23 cellular contexts compared by ENCODE assay signal in the genomic region with DNA sequence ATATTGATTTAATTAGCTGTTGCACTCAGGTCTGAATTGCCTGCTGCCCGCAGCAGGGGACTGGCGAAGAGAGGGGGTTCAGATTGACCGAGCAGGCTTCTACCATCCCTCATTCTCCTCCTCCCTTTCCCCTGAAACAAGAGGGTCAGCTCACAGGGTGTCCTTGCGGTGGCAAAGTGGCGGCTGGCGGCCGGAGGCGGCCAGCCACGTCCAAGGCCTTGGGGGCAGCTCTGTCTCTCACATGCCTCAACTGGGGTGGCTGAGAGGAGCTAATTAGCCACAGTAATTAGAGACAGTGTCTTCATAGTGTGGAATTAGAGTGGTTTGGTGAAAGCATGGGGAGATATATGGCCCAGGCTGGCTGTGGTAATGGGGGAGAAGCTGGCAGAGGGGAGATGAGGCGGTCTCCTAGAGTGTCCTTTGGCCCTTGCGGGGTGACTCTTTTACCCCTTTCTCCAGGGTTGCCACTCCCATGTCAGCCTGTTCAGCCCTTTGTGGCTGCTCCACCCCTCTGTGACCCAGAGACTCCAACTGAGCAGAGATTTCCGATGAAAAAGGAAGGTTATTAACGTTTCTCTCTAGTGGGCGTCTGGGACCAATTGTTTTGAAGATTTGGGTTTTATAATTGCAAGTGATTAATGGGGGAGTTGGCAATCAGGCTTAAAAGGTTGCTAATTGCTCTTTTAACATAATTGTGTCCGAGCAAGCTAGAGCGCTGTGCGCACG.
A peak's percentile ranks its signal among the peaks of the same experiment; 100 is the strongest.
DNase-seq lines count a peak whose midpoint lies in the region; ATAC-seq and TF ChIP-seq lines count a peak whose summit lies in the region.
"Had no signal": no experiment of that assay in that cellular context is flagged by ENCODE, and none has a peak within 500 bp of the region (broad histone marks: within the 10 kb centered on the region; RNA-seq: fewer than 3 reads in every experiment).

No MANE protein-coding gene starts in this region.

- TF ChIP-seq POLR2A in transverse colon (IDR thresholded peaks at IDR 0.05), result no peak

- intact Hi-C loops in posterior vena cava (cut with DNase I), result no loop called here
- intact Hi-C loops in transverse colon (cut with DNase I; ENCODE audit: low total_unique reads), result no loop called here

- DNase-seq in GM23338 (ENCODE audit: low spot score), result peak; percentile 55
- peak; percentile 68 for DNase-seq in NCI-H146 treated with DMSO at 0.1 percent for 48 hours (lab: John Stamatoyannopoulos, UW; ENCODE audit: unreplicated experiment)
- DNase-seq in posterior vena cava (ENCODE audit: low spot score), result no peak
- no peak for DNase-seq in GM23248
- DNase-seq in transverse colon, result no peak
- DNase-seq: activated T-cell treated with anti-CD3 and anti-CD28 coated beads for 4 hours, caudate nucleus, foreskin fibroblast, GF-D8, left ventricle myocardium inferior, NCI-H345, PC-3, psoas muscle, stomach, tibial artery had no signal

- H4K20me1 ChIP-seq in GM23338 (replicated peaks; ENCODE audit: insufficient read depth) (no peaks in the 10 kb centered on the region), neural cell (ENCODE audit: insufficient read depth) (no peaks in the 10 kb centered on the region), GM23248 (ENCODE audit: insufficient read depth) (no peaks in the 10 kb centered on the region)
- H4K20me1 ChIP-seq: BLaER1 treated with 17β-estradiol and CSF1 and Interleukin-3, amounts not matched to agents 10 nM and 100 nM had no signal

- H3K4me1 ChIP-seq in GM23338 (ENCODE audit: insufficient read depth) (peaks cover 60% of the 10 kb centered on the region), GM23248 (ENCODE audit: insufficient read depth) (no peaks in the 10 kb centered on the region), transverse colon (no peaks in the 10 kb centered on the region)
- H3K4me1 ChIP-seq: BLaER1 treated with 17β-estradiol and CSF1 and Interleukin-3, amounts not matched to agents 10 nM and 100 nM; left ventricle myocardium inferior; psoas muscle; stomach; tibial artery had no signal

- H3K9ac ChIP-seq in neural cell (ENCODE audit: low read length) (peak overlapping the region; percentile 22), GM23248 (no peak overlapping the region)
- H3K9ac ChIP-seq: BLaER1 treated with 17β-estradiol and CSF1 and Interleukin-3, amounts not matched to agents 10 nM and 100 nM had no signal

- peak overlapping the region; percentile 80 for H3K4me2 ChIP-seq in GM23338
- H3K4me2 ChIP-seq in neural cell (ENCODE audit: low read length), result no peak overlapping the region
- H3K4me2 ChIP-seq in GM23248 (ENCODE audit: unreplicated experiment), result no peak overlapping the region
- H3K4me2 ChIP-seq: BLaER1 treated with 17β-estradiol and CSF1 and Interleukin-3, amounts not matched to agents 10 nM and 100 nM had no signal

- ATAC-seq in GM23338 (peak; percentile 82), GM21381 (IDR thresholded peaks at IDR 0.05; ENCODE audit: unreplicated experiment) (no peak)
- ATAC-seq: esophagus mucosa, HCT116, PC-3, psoas muscle had no signal

- H3K27me3 Mint-ChIP-seq in GM23338 (ENCODE audit: insufficient read depth, low read depth, poor library complexity) (peaks cover 24% of the 10 kb centered on the region), brain (peaks cover 18% of the 10 kb centered on the region)

- H3K27ac Mint-ChIP-seq in GM23338 (peak overlapping the region; percentile 76), brain (peak overlapping the region in 3 of 5 experiments; percentile 49 to 80 (median 67))
- H3K27ac Mint-ChIP-seq: activated naive CD8-positive, alpha-beta T cell had no signal

- H3F3A ChIP-seq in GM23338 (replicated peaks; ENCODE audit: low read depth) (peaks cover 16% of the 10 kb centered on the region), neural cell (ENCODE audit: insufficient read depth, low read length, poor library complexity, severe bottlenecking) (no peaks in the 10 kb centered on the region), GM23248 (ENCODE audit: insufficient read depth) (no peaks in the 10 kb centered on the region)

- TF ChIP-seq EP300 in neural cell (conservative IDR thresholded peaks at IDR 0.05; ENCODE audit: poor library complexity, severe bottlenecking) (no peak), transverse colon (IDR thresholded peaks at IDR 0.05; ENCODE audit: low read depth) (no peak)

- 0 out of 2 replicates have a peak overlapping the region, but pooled peaks have one; percentile 24 for H2AFZ ChIP-seq in GM23338
- no peak overlapping the region for H2AFZ ChIP-seq in neural cell (ENCODE audit: low read depth, low read length)
- no peak overlapping the region for H2AFZ ChIP-seq in GM23248

- no peaks in the 10 kb centered on the region for H3K36me3 ChIP-seq in GM23338 (ENCODE audit: insufficient read depth)
- H3K36me3 ChIP-seq in neural cell (ENCODE audit: insufficient read depth, low read length), result no peaks in the 10 kb centered on the region
- no peaks in the 10 kb centered on the region for H3K36me3 ChIP-seq in GM23248 (ENCODE audit: low read depth)
- H3K36me3 ChIP-seq in transverse colon, result no peaks in the 10 kb centered on the region
- H3K36me3 ChIP-seq: BLaER1 treated with 17β-estradiol and CSF1 and Interleukin-3, amounts not matched to agents 10 nM and 100 nM; left ventricle myocardium inferior; stomach; tibial artery had no signal

- no peaks in the 10 kb centered on the region for H3K9me3 Mint-ChIP-seq in GM23338
- peaks cover 0 to 4% (median 0%) of the 10 kb centered on the region in 5 experiments for H3K9me3 Mint-ChIP-seq in brain

- no peak for TF ChIP-seq RAD21 in neural cell (conservative IDR thresholded peaks at IDR 0.05)

- H3K79me2 ChIP-seq in GM23338 (replicated peaks; ENCODE audit: insufficient read depth), result no peaks in the 10 kb centered on the region
- H3K79me2 ChIP-seq in neural cell (replicated peaks; ENCODE audit: insufficient read depth, low read length), result no peaks in the 10 kb centered on the region
- H3K79me2 ChIP-seq in GM23248 (ENCODE audit: insufficient read depth), result no peaks in the 10 kb centered on the region

- H3K9me3 ChIP-seq in neural cell (ENCODE audit: low read length), result no peaks in the 10 kb centered on the region
- H3K9me3 ChIP-seq in GM23248 (ENCODE audit: low read depth), result no peaks in the 10 kb centered on the region
- H3K9me3 ChIP-seq in transverse colon, result no peaks in the 10 kb centered on the region
- H3K9me3 ChIP-seq: BLaER1 treated with 17β-estradiol and CSF1 and Interleukin-3, amounts not matched to agents 10 nM and 100 nM; left ventricle myocardium inferior; psoas muscle; stomach; tibial artery had no signal

- H3K9me2 ChIP-seq in GM23338 (ENCODE audit: insufficient read depth) (no peaks in the 10 kb centered on the region), neural cell (ENCODE audit: insufficient read depth, low read length) (no peaks in the 10 kb centered on the region), GM23248 (ENCODE audit: insufficient read depth) (no peaks in the 10 kb centered on the region)

- TF ChIP-seq CTCF in GM23338 (conservative IDR thresholded peaks at IDR 0.05; ENCODE audit: low read depth in 2 of 2) (no peak), brain (conservative IDR thresholded peaks at IDR 0.05) (no peak), neural cell (IDR thresholded peaks at IDR 0.05; ENCODE audit: poor library complexity, severe bottlenecking) (no peak), transverse colon (IDR thresholded peaks at IDR 0.05) (no peak)

- H3K4me3 ChIP-seq in GM23338, result peak overlapping the region; percentile 50
- H3K4me3 ChIP-seq in neural cell (ENCODE audit: low read length), result no peak overlapping the region
- H3K4me3 ChIP-seq in GM23248, result no peak overlapping the region
- no peak overlapping the region for H3K4me3 ChIP-seq in transverse colon
- H3K4me3 ChIP-seq: BLaER1 treated with 17β-estradiol and CSF1 and Interleukin-3, amounts not matched to agents 10 nM and 100 nM; left ventricle myocardium inferior; psoas muscle; stomach; tibial artery had no signal

- H3K4me1 Mint-ChIP-seq in GM23338, result peaks cover 62% of the 10 kb centered on the region
- peaks cover 58% of the 10 kb centered on the region for H3K4me1 Mint-ChIP-seq in brain

- H3K27ac ChIP-seq in GM23338 (ENCODE audit: low read depth) (0 out of 2 replicates have a peak overlapping the region, but pooled peaks have one; percentile 5), neural cell (ENCODE audit: low read length) (no peak overlapping the region), GM23248 (no peak overlapping the region), transverse colon (no peak overlapping the region)
- H3K27ac ChIP-seq: BLaER1 treated with 17β-estradiol and CSF1 and Interleukin-3, amounts not matched to agents 10 nM and 100 nM; HL-60; left ventricle myocardium inferior; psoas muscle; stomach; tibial artery had no signal

- WGBS in GM23248 (ENCODE audit: low coverage in 1 of 2, low lambda C conversion rate in 2 of 2, missing lambda C conversion rate in 2 of 2), 2 experiments, result 75 to 78% methylated on average over 18 of the region's 18 CpGs
- 48 to 80% methylated on average over 3 to 18 of the region's 18 CpGs for WGBS in transverse colon (ENCODE audit: low coverage in 1 of 2), 2 donors

- H3K27me3 ChIP-seq in GM23338 (ENCODE audit: insufficient read depth) (peaks cover 20% of the 10 kb centered on the region), neural cell (ENCODE audit: insufficient read depth, low read depth, low read length) (no peaks in the 10 kb centered on the region), GM23248 (replicated peaks; ENCODE audit: insufficient read depth) (peaks cover 14% of the 10 kb centered on the region; the same call in 1 of the 2 replicates), transverse colon (peaks cover 37% of the 10 kb centered on the region)
- H3K27me3 ChIP-seq: BLaER1 treated with 17β-estradiol and CSF1 and Interleukin-3, amounts not matched to agents 10 nM and 100 nM; tibial artery had no signal

- H3K4me3 Mint-ChIP-seq in GM23338 (peak overlapping the region; percentile 57), brain (peak overlapping the region; percentile 24 to 70 (median 60))
- H3K4me3 Mint-ChIP-seq: activated naive CD8-positive, alpha-beta T cell had no signal

- H3K36me3 Mint-ChIP-seq in GM23338 (ENCODE audit: low read depth) (no peaks in the 10 kb centered on the region), brain (no peaks in the 10 kb centered on the region)
- H3K36me3 Mint-ChIP-seq: activated naive CD8-positive, alpha-beta T cell had no signal

- in situ Hi-C loops in GM23248 (cut with MboI) (no loop called here), transverse colon (cut with MboI; ENCODE audit: low pct_ligation_motif_present in 1 of 4, low pct_unique_long_range_greater_than_20kb in 1 of 4, low sequenced_read_pairs in 3 of 4) (no loop called here)

TF ChIP-seq in GM23338, 12 proteins besides CTCF, POLR2A, EP300 and RAD21 (continues in another document):
- TF ChIP-seq ZNF114 (CRISPR knock-in tag; IDR thresholded peaks at IDR 0.05) (no peak), POLR2AphosphoS5 (IDR thresholded peaks at IDR 0.05; ENCODE audit: low read depth) (no peak), NANOG (IDR thresholded peaks at IDR 0.05; ENCODE audit: borderline replicate concordance) (peak; percentile 82), ZNF331 (CRISPR knock-in tag; IDR thresholded peaks at IDR 0.05; ENCODE audit: low read depth) (no peak)

Comparison
In these comparisons a context has a peak if more than half of its experiments do, and no peak if none do; other contexts are left out.
1. DNase-seq: peak in GM23338 (single experiment) and NCI-H146 treated with DMSO at 0.1 percent for 48 hours (single experiment); none in posterior vena cava (single experiment), GM23248 (single experiment) and transverse colon (single experiment).